In the genomic region with DNA sequence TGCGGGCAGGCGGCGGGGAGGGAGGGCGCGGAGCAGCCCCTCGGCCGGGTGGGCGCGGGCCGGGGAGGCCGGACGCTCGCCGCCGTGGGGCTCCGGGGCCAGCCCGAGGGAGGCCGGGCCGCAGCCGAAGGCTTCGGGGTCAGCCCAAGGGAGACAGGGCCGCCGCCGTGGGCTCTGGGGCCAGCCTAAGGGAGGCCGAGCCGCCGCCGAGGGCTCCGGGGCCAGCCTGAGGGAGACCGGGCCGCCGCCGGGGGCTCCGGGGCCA, we compare ENCODE assay signal across 9 cellular contexts. TPM values are rescaled to one million over a fixed set of nuclear protein-coding genes. Genes with fewer than 3 reads are reported as not detected.
DNase-seq lines count a peak whose midpoint lies in the region; ATAC-seq and TF ChIP-seq lines count a peak whose summit lies in the region.
"Had no signal": no experiment of that assay in that cellular context is flagged by ENCODE, and none has a peak within 500 bp of the region (broad histone marks: within the 10 kb centered on the region; RNA-seq: fewer than 3 reads in every experiment).

No MANE protein-coding gene starts in this region.

- H3K4me2 ChIP-seq in PC-9 = peak overlapping the region; percentile 60; the same call in 1 of the 2 replicates

- no peaks in the 10 kb centered on the region for H3K9me2 ChIP-seq in PC-9 (ENCODE audit: insufficient read depth)

- peak overlapping the region; percentile 75 for H3K27ac ChIP-seq in PC-9

- no peak overlapping the region for H2AFZ ChIP-seq in PC-9

- no peaks in the 10 kb centered on the region for H3K27me3 ChIP-seq in PC-9 (ENCODE audit: insufficient read depth, low read depth)

- TF ChIP-seq CTCF in GM12875 (IDR thresholded peaks at IDR 0.05; ENCODE audit: borderline replicate concordance, insufficient read depth, low read depth, low read length) = no peak
- TF ChIP-seq CTCF in PC-9 (conservative IDR thresholded peaks at IDR 0.05) = no peak
- TF ChIP-seq CTCF in foreskin fibroblast (IDR thresholded peaks at IDR 0.05; ENCODE audit: low read depth, low read length) = no peak

- no peak overlapping the region for H3K27ac Mint-ChIP-seq in activated naive CD4-positive, alpha-beta T cell treated with anti-CD3 and anti-CD28 coated beads, Interleukin-2, amount 50 U/mL, for 72 hours

- H4K20me1 ChIP-seq in PC-9 (ENCODE audit: insufficient read depth) = peaks cover 38% of the 10 kb centered on the region

- no TSS peak for BruUV-seq in PC-9 (replicated peaks; lab: Mats Ljungman, UMichigan)

- CTCF ChIA-PET in PC-9 (lab: Charles Lee) = no interaction called here

- H3K4me1 ChIP-seq in PC-9 (replicated peaks; ENCODE audit: insufficient read depth) = peaks cover 41% of the 10 kb centered on the region

- H3K79me2 ChIP-seq in PC-9 (ENCODE audit: low read depth) = peaks cover 46% of the 10 kb centered on the region

- H3K9me3 Mint-ChIP-seq in activated naive CD4-positive, alpha-beta T cell treated with anti-CD3 and anti-CD28 coated beads, Interleukin-2, amount 50 U/mL, for 72 hours = no peaks in the 10 kb centered on the region
- H3K9me3 Mint-ChIP-seq: neural crest cell had no signal

- intact Hi-C loops in PC-9 (cut with micrococcal nuclease; ENCODE audit: unreplicated experiment) = loop anchor here (1.0 to 5.0 kb wide), 5 partner anchors 35 to 285 kb away; partner anchors contain the start of gene GRPEL1

- peaks cover 18% of the 10 kb centered on the region; the same call in 1 of the 2 replicates for H3F3A ChIP-seq in PC-9 (ENCODE audit: insufficient read depth, low read depth)

- ATAC-seq in GM21528 (IDR thresholded peaks at IDR 0.05; ENCODE audit: low FRiP score, unreplicated experiment) = no peak
- no peak for ATAC-seq in activated naive CD4-positive, alpha-beta T cell treated with anti-CD3 and anti-CD28 coated beads, Interleukin-2, amount 50 U/mL, for 72 hours
- ATAC-seq in HG02610 (IDR thresholded peaks at IDR 0.05; ENCODE audit: unreplicated experiment) = no peak

- POLR2A ChIA-PET in PC-9 (lab: Charles Lee; ENCODE audit: unreplicated experiment) = interaction anchor here (0.7 kb wide), 1 partner anchor 12 kb away, joined by 3 read pairs; no protein-coding TSS in a partner anchor

- DNase-seq in PC-9 (no peak), foreskin fibroblast (no peak), skeletal muscle cell (ENCODE audit: low read depth) (no peak), AG20443 (ENCODE audit: low spot score) (no peak)
- no peak for DNase-seq in activated naive CD4-positive, alpha-beta T cell treated with anti-CD3 and anti-CD28 coated beads, Interleukin-2, amount 50 U/mL, for 72 hours (ENCODE audit: low spot score in 2 of 2)

- no peaks in the 10 kb centered on the region; the same call in 1 of the 2 replicates for H3K36me3 ChIP-seq in PC-9 (ENCODE audit: low read depth)

- H3K9me3 ChIP-seq in PC-9 (ENCODE audit: insufficient read depth, low read depth) = no peaks in the 10 kb centered on the region

- H3K4me3 ChIP-seq in GM12875 (ENCODE audit: low read depth, low read length) = peak overlapping the region; percentile 95
- peak overlapping the region; percentile 94; the same call in 1 of the 2 replicates for H3K4me3 ChIP-seq in PC-9
- H3K4me3 ChIP-seq in foreskin fibroblast (ENCODE audit: low read depth in 1 of 2, low read length in 2 of 2) = peak overlapping the region; percentile 80 to 97
- peak overlapping the region; percentile 98 for H3K4me3 ChIP-seq in skeletal muscle cell (ENCODE audit: low read depth, low read length)

- H3K36me3 Mint-ChIP-seq in activated naive CD4-positive, alpha-beta T cell treated with anti-CD3 and anti-CD28 coated beads, Interleukin-2, amount 50 U/mL, for 72 hours = no peaks in the 10 kb centered on the region

RNA-seq across cellular contexts. Expression of gene KIAA0232, which starts 0.3 kb away (rescaled TPM):
- 21.5 and 24.7 TPM in 2 replicates for total RNA-seq in PC-9 (2021)
- total RNA-seq in activated naive CD4-positive, alpha-beta T cell treated with anti-CD3 and anti-CD28 coated beads, Interleukin-2, amount 50 U/mL, for 72 hours = 10 to 100 TPM; 10.2 to 12.4 TPM
